ENCODE assay signal across 1 cellular context in the genomic region with DNA sequence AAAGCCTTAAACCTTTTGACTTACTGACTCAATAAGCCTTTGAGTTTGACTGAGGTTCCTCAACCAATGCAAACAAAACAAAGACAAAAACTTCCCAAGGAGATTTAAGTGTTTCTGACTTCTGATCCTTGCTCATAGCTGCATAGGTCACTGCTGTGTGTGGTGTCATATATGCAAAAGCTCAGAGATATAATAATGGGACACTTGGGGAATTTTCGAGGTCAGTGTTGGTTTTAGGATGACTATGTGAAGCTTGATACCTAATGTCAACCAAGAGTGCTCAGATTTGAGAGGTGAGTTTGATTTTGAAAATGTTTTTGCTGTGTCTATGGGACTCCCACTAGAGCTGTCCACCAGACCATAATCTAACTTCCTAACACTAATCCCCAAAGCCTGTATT.
TF ChIP-seq lines count a peak whose summit lies in the region.

No MANE protein-coding gene starts in this region.

TF ChIP-seq in GM12878, 131 proteins besides CTCF, POLR2A, EP300 and RAD21:
- TF ChIP-seq SIN3A (IDR thresholded peaks at IDR 0.05; ENCODE audit: low read depth, low read length) (no peak), TARDBP (IDR thresholded peaks at IDR 0.05; ENCODE audit: borderline replicate concordance) (no peak), ZBTB11 (CRISPR knock-in tag; IDR thresholded peaks at IDR 0.05) (no peak), KLF5 (IDR thresholded peaks at IDR 0.05; ENCODE audit: partially characterized antibody) (no peak), MEF2A (IDR thresholded peaks at IDR 0.05; ENCODE audit: insufficient read depth, low read depth, low read length) (no peak), E2F8 (IDR thresholded peaks at IDR 0.05; ENCODE audit: low read depth, partially characterized antibody) (no peak), ATF7 (IDR thresholded peaks at IDR 0.05; ENCODE audit: low read depth) (no peak), CBFB (IDR thresholded peaks at IDR 0.05; ENCODE audit: low read depth) (no peak), ASH2L (IDR thresholded peaks at IDR 0.05; ENCODE audit: borderline replicate concordance, low read depth) (no peak), TAF1 (IDR thresholded peaks at IDR 0.05; ENCODE audit: borderline replicate concordance, low read depth, low read length) (no peak), RBBP5 (conservative IDR thresholded peaks at IDR 0.05) (no peak)
- TF ChIP-seq, protein P1, sequence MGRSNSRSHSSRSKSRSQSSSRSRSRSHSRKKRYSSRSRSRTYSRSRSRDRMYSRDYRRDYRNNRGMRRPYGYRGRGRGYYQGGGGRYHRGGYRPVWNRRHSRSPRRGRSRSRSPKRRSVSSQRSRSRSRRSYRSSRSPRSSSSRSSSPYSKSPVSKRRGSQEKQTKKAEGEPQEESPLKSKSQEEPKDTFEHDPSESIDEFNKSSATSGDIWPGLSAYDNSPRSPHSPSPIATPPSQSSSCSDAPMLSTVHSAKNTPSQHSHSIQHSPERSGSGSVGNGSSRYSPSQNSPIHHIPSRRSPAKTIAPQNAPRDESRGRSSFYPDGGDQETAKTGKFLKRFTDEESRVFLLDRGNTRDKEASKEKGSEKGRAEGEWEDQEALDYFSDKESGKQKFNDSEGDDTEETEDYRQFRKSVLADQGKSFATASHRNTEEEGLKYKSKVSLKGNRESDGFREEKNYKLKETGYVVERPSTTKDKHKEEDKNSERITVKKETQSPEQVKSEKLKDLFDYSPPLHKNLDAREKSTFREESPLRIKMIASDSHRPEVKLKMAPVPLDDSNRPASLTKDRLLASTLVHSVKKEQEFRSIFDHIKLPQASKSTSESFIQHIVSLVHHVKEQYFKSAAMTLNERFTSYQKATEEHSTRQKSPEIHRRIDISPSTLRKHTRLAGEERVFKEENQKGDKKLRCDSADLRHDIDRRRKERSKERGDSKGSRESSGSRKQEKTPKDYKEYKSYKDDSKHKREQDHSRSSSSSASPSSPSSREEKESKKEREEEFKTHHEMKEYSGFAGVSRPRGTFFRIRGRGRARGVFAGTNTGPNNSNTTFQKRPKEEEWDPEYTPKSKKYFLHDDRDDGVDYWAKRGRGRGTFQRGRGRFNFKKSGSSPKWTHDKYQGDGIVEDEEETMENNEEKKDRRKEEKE (IDR thresholded peaks at IDR 0.05), result no peak
